In genomic region chr12:104360988-104361707, GRCh38 we compare ENCODE assay signal across 24 cellular contexts. TPM values are rescaled to one million over a fixed set of nuclear protein-coding genes. Genes with fewer than 3 reads are reported as not detected.
DNase-seq lines count a peak whose midpoint lies in the region; ATAC-seq and TF ChIP-seq lines count a peak whose summit lies in the region.
"Had no signal": no experiment of that assay in that cellular context is flagged by ENCODE, and none has a peak within 500 bp of the region (broad histone marks: within the 10 kb centered on the region; RNA-seq: fewer than 3 reads in every experiment).

No MANE protein-coding gene starts in this region.

- TF ChIP-seq CTCF in brain microvascular endothelial cell (IDR thresholded peaks at IDR 0.05; ENCODE audit: low read depth, low read length, missing control alignments) (no peak), lung (IDR thresholded peaks at IDR 0.05; ENCODE audit: control extremely low read depth, extremely low read depth) (no peak)

- H3K27me3 ChIP-seq in brain microvascular endothelial cell (replicated peaks): no peaks in the 10 kb centered on the region
- H3K27me3 ChIP-seq in lung (ENCODE audit: control insufficient read depth, insufficient read depth): no peaks in the 10 kb centered on the region
- H3K27me3 ChIP-seq: BLaER1, breast epithelium, right atrium auricular region had no signal

- peak; percentile 13 for DNase-seq in NCI-H748 (lab: John Stamatoyannopoulos, UW; ENCODE audit: unreplicated experiment)
- no peak for DNase-seq in NCI-H748 treated with DMSO at 0.1 percent for 48 hours (lab: John Stamatoyannopoulos, UW)
- DNase-seq in brain microvascular endothelial cell: peak; percentile 47
- no peak for DNase-seq in lung (ENCODE audit: low spot score)
- DNase-seq in activated CD4-positive, alpha-beta T cell treated with anti-CD3 and anti-CD28 coated beads, Interleukin-2, amount 50 U/mL, for 48 hours: no peak
- DNase-seq in NOMO-1 (lab: John Stamatoyannopoulos, UW; ENCODE audit: unreplicated experiment in 2 of 2): no peak
- DNase-seq: activated CD8-positive, alpha-beta memory T cell treated with anti-CD3 and anti-CD28 coated beads for 24 hours; activated T-cell treated with anti-CD3 and anti-CD28 coated beads, Interleukin-2, amount 50 U/mL, for 48 hours; Karpas-422; mucosa of descending colon; NCI-H1105 treated with DMSO at 0.1 percent for 48 hours; NCI-H774; SIG-M5; T-helper 17 cell had no signal

- H3K36me3 ChIP-seq in brain microvascular endothelial cell (replicated peaks) (no peaks in the 10 kb centered on the region), lung (ENCODE audit: control insufficient read depth in 2 of 2, insufficient read depth in 2 of 2, low read length in 2 of 2) (no peaks in the 10 kb centered on the region)
- H3K36me3 ChIP-seq: BLaER1, breast epithelium, right atrium auricular region had no signal

- no peak overlapping the region for H3K4me3 ChIP-seq in brain microvascular endothelial cell (ENCODE audit: low read depth, low read length)
- H3K4me3 ChIP-seq in lung: no peak overlapping the region
- H3K4me3 ChIP-seq: BLaER1, breast epithelium, GM23338, mucosa of descending colon, right atrium auricular region had no signal

- 63 to 85% methylated on average over 5 of the region's 5 CpGs for WGBS in lung, 2 donors

- no peaks in the 10 kb centered on the region for H3K4me1 ChIP-seq in lung (ENCODE audit: control insufficient read depth in 2 of 2, insufficient read depth in 2 of 2, low read length in 2 of 2)
- H3K4me1 ChIP-seq: BLaER1, breast epithelium had no signal

- in situ Hi-C loops in brain microvascular endothelial cell (cut with HindIII; ENCODE audit: low pct_ligation_motif_present, low sequenced_read_pairs): no loop called here

- H3K9me3 ChIP-seq in lung (ENCODE audit: control insufficient read depth in 2 of 2, insufficient read depth in 1 of 2, low read length in 1 of 2): peaks cover 0 to 2% of the 10 kb centered on the region in 2 donors
- H3K9me3 ChIP-seq: mucosa of descending colon had no signal

- no peak overlapping the region for H3K27ac ChIP-seq in brain microvascular endothelial cell
- no peak overlapping the region for H3K27ac ChIP-seq in lung (ENCODE audit: low read depth in 1 of 2, low read length in 1 of 2)
- H3K27ac ChIP-seq: 22Rv1, BLaER1, breast epithelium, epithelial cell of prostate, right atrium auricular region had no signal

- peak; percentile 50 for ATAC-seq in lung (ENCODE audit: insufficient read depth, low FRiP score)
- no peak for ATAC-seq in GM19328 (IDR thresholded peaks at IDR 0.05; ENCODE audit: unreplicated experiment)
- no peak for ATAC-seq in GM19397 (IDR thresholded peaks at IDR 0.05; ENCODE audit: unreplicated experiment)
- ATAC-seq: activated naive CD4-positive, alpha-beta T cell treated with anti-CD3 and anti-CD28 coated beads, Interleukin-2, amount 50 U/mL, for 72 hours; GM23338; left lobe of liver; mucosa of descending colon; T-helper 17 cell had no signal

RNA-seq across cellular contexts. Expression of gene EID3, which starts 57.6 kb away (rescaled TPM):
- total RNA-seq in lung: 10 to 100 TPM in 1 of 2 donors, 1 to 10 TPM in 1; 7.4 to 16.6 TPM
- 1 to 10 TPM in 1 of 2 donors, under 1 TPM in 1; 0.89 to 1.6 TPM for polyA plus RNA-seq in lung

Comparison
In these comparisons a context has a peak if more than half of its experiments do, and no peak if none do; other contexts are left out.
1. DNase-seq: peak in NCI-H748 (single experiment) and brain microvascular endothelial cell (single experiment); none in NCI-H748 treated with DMSO at 0.1 percent for 48 hours (single experiment), lung (single experiment), activated CD4-positive, alpha-beta T cell treated with anti-CD3 and anti-CD28 coated beads, Interleukin-2, amount 50 U/mL, for 48 hours (0 of 2) and NOMO-1 (0 of 2).